ENCODE assay signal across 12 cellular contexts in genomic region chr12:91179315-91179714, GRCh38. TPM values are rescaled to one million over a fixed set of nuclear protein-coding genes. Genes with fewer than 3 reads are reported as not detected.
DNase-seq lines count a peak whose midpoint lies in the region; ATAC-seq and TF ChIP-seq lines count a peak whose summit lies in the region.
"Had no signal": no experiment of that assay in that cellular context is flagged by ENCODE, and none has a peak within 500 bp of the region (broad histone marks: within the 10 kb centered on the region; RNA-seq: fewer than 3 reads in every experiment).

No MANE protein-coding gene starts in this region.

- H3K36me3 Mint-ChIP-seq in activated T-cell treated with anti-CD3 and anti-CD28 coated beads, Interleukin-2, amount 50 U/mL, for 4 hours (ENCODE audit: insufficient read depth) = no peaks in the 10 kb centered on the region
- H3K36me3 Mint-ChIP-seq: memory B cell had no signal

- peak overlapping the region; percentile 49 to 74 for H3K27ac ChIP-seq in coronary artery
- peak overlapping the region; percentile 88 for H3K27ac ChIP-seq in hepatocyte
- no peak overlapping the region for H3K27ac ChIP-seq in skeletal muscle tissue (ENCODE audit: low read depth, low read length)

- H3K9me3 ChIP-seq in hepatocyte (ENCODE audit: low read depth) (no peaks in the 10 kb centered on the region), skeletal muscle tissue (ENCODE audit: control insufficient read depth in 3 of 3, low read length in 3 of 3) (no peaks in the 10 kb centered on the region)
- H3K9me3 ChIP-seq: BE2C had no signal

- TF ChIP-seq CTCF in coronary artery (IDR thresholded peaks at IDR 0.05) = no peak
- TF ChIP-seq CTCF in hepatocyte (IDR thresholded peaks at IDR 0.05; ENCODE audit: poor library complexity) = no peak

- H3K27me3 ChIP-seq in hepatocyte (no peaks in the 10 kb centered on the region), skeletal muscle tissue (ENCODE audit: control insufficient read depth in 3 of 3, insufficient read depth in 3 of 3, low read length in 3 of 3) (no peaks in the 10 kb centered on the region)
- H3K27me3 ChIP-seq: BE2C had no signal

- peak; percentile 34 for DNase-seq in ELR (ENCODE audit: low read depth)
- DNase-seq in coronary artery (ENCODE audit: low spot score) = no peak
- no peak for DNase-seq in hepatocyte (ENCODE audit: low spot score)
- DNase-seq in activated T-cell treated with anti-CD3 and anti-CD28 coated beads, Interleukin-2, amount 50 U/mL, for 1 hour = no peak
- no peak for DNase-seq in KG1 (lab: John Stamatoyannopoulos, UW)
- DNase-seq in activated T-cell treated with anti-CD3 and anti-CD28 coated beads, Interleukin-2, amount 50 U/mL, for 4 hours = no peak
- DNase-seq: activated CD4-positive, alpha-beta T cell treated with anti-CD3 and anti-CD28 coated beads, Interleukin-2, amount 10 ng/mL, durations not matched to agents 7 days and 5 days; BE2C; NCI-H187 had no signal

- peak overlapping the region; percentile 69 for H3K4me2 ChIP-seq in hepatocyte

- H3K9ac ChIP-seq in skeletal muscle tissue (ENCODE audit: low read depth in 1 of 3, low read length in 3 of 3) = peak overlapping the region in 1 of 3 donors; percentile 62

- no peak for ATAC-seq in GM19324 (IDR thresholded peaks at IDR 0.05; ENCODE audit: low FRiP score, unreplicated experiment)
- no peak for ATAC-seq in activated T-cell treated with anti-CD3 and anti-CD28 coated beads, Interleukin-2, amount 50 U/mL, for 4 hours

- no peaks in the 10 kb centered on the region for H3K9me2 ChIP-seq in hepatocyte (replicated peaks; ENCODE audit: insufficient read depth)

- no peaks in the 10 kb centered on the region for H4K20me1 ChIP-seq in hepatocyte (ENCODE audit: insufficient read depth, poor library complexity, severe bottlenecking)

- H3K27me3 Mint-ChIP-seq in activated T-cell treated with anti-CD3 and anti-CD28 coated beads, Interleukin-2, amount 50 U/mL, for 4 hours (ENCODE audit: low read depth) = peaks cover 4% of the 10 kb centered on the region
- H3K27me3 Mint-ChIP-seq: activated CD4-positive, alpha-beta T cell treated with anti-CD3 and anti-CD28 coated beads, Interleukin-2, amount 10 ng/mL, durations not matched to agents 7 days and 5 days; memory B cell had no signal

- H3K4me3 ChIP-seq in coronary artery = peak overlapping the region; percentile 60
- H3K4me3 ChIP-seq in hepatocyte = peak overlapping the region; percentile 34
- peak overlapping the region; percentile 6 to 73 (median 36) for H3K4me3 ChIP-seq in skeletal muscle tissue (ENCODE audit: low read length in 3 of 3)

- H3K9me3 Mint-ChIP-seq in activated T-cell treated with anti-CD3 and anti-CD28 coated beads, Interleukin-2, amount 50 U/mL, for 4 hours = no peaks in the 10 kb centered on the region
- H3K9me3 Mint-ChIP-seq: activated CD4-positive, alpha-beta T cell treated with anti-CD3 and anti-CD28 coated beads, Interleukin-2, amount 10 ng/mL, durations not matched to agents 7 days and 5 days; memory B cell had no signal

- H3K79me2 ChIP-seq in hepatocyte = peaks cover 43% of the 10 kb centered on the region

- peaks cover 8% of the 10 kb centered on the region for H3K4me1 ChIP-seq in hepatocyte (ENCODE audit: insufficient read depth)
- H3K4me1 ChIP-seq in skeletal muscle tissue (ENCODE audit: control insufficient read depth in 3 of 3, insufficient read depth in 3 of 3, low read length in 3 of 3) = no peaks in the 10 kb centered on the region

- no peaks in the 10 kb centered on the region for H3K4me1 Mint-ChIP-seq in activated T-cell treated with anti-CD3 and anti-CD28 coated beads, Interleukin-2, amount 50 U/mL, for 4 hours (ENCODE audit: low read depth)
- H3K4me1 Mint-ChIP-seq: activated CD4-positive, alpha-beta T cell treated with anti-CD3 and anti-CD28 coated beads, Interleukin-2, amount 10 ng/mL, durations not matched to agents 7 days and 5 days; memory B cell had no signal

- H3K36me3 ChIP-seq in hepatocyte (replicated peaks; ENCODE audit: insufficient read depth, low read depth) (no peaks in the 10 kb centered on the region), skeletal muscle tissue (ENCODE audit: control insufficient read depth in 3 of 3, insufficient read depth in 3 of 3, low read length in 3 of 3) (no peaks in the 10 kb centered on the region)
- H3K36me3 ChIP-seq: BE2C had no signal

- H2AFZ ChIP-seq in hepatocyte = no peak overlapping the region

- no peak overlapping the region for H3K4me3 Mint-ChIP-seq in activated T-cell treated with anti-CD3 and anti-CD28 coated beads, Interleukin-2, amount 50 U/mL, for 4 hours
- H3K4me3 Mint-ChIP-seq: activated CD4-positive, alpha-beta T cell treated with anti-CD3 and anti-CD28 coated beads, Interleukin-2, amount 10 ng/mL, durations not matched to agents 7 days and 5 days; memory B cell had no signal

- WGBS in hepatocyte (ENCODE audit: low lambda C conversion rate, missing lambda C conversion rate) = 45% methylated on average over 7 of the region's 7 CpGs

RNA-seq across cellular contexts. Expression of gene DCN, which starts 3.3 kb away (rescaled TPM):
- total RNA-seq in hepatocyte = 1,789 and 1,996 TPM in 2 replicates
- polyA plus RNA-seq in hepatocyte = 2,382 and 2,576 TPM in 2 replicates
- total RNA-seq in skeletal muscle tissue = 688 TPM
- 1 to 10 TPM; 1.6 to 4.0 (median 3.4) TPM for total RNA-seq in activated T-cell treated with anti-CD3 and anti-CD28 coated beads, Interleukin-2, amount 50 U/mL, for 4 hours
- total RNA-seq: activated CD4-positive, alpha-beta T cell treated with anti-CD3 and anti-CD28 coated beads, Interleukin-2, amount 10 ng/mL, durations not matched to agents 7 days and 5 days had no signal

Comparison
In these comparisons a context has a peak if more than half of its experiments do, and no peak if none do; other contexts are left out.
1. RNA of gene DCN, which starts 3.3 kb away (total RNA-seq): 1,789 to 1,996 TPM in hepatocyte and 688 TPM in skeletal muscle tissue (single experiment); 1.6 to 4.0 TPM in activated T-cell treated with anti-CD3 and anti-CD28 coated beads, Interleukin-2, amount 50 U/mL, for 4 hours; every median in the first group is over 100 times any median in the second.
2. Peak in every context shown above with its lines, with median percentiles within 50 percentile points of each other: H3K4me3 ChIP-seq.